2 cellular contexts compared by ENCODE assay signal in genomic region chr10:71727429-71728217, GRCh38.
TF ChIP-seq lines count a peak whose summit lies in the region.

No MANE protein-coding gene starts in this region.

TF ChIP-seq in SK-N-SH treated with all-trans-retinoic acid at 6 μM for 48 hours, 23 proteins besides CTCF, POLR2A, EP300 and RAD21 (continued from another document):
- TF ChIP-seq, protein P1, sequence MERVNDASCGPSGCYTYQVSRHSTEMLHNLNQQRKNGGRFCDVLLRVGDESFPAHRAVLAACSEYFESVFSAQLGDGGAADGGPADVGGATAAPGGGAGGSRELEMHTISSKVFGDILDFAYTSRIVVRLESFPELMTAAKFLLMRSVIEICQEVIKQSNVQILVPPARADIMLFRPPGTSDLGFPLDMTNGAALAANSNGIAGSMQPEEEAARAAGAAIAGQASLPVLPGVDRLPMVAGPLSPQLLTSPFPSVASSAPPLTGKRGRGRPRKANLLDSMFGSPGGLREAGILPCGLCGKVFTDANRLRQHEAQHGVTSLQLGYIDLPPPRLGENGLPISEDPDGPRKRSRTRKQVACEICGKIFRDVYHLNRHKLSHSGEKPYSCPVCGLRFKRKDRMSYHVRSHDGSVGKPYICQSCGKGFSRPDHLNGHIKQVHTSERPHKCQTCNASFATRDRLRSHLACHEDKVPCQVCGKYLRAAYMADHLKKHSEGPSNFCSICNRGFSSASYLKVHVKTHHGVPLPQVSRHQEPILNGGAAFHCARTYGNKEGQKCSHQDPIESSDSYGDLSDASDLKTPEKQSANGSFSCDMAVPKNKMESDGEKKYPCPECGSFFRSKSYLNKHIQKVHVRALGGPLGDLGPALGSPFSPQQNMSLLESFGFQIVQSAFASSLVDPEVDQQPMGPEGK (CRISPR knock-in tag; IDR thresholded peaks at IDR 0.05; ENCODE audit: borderline replicate concordance) = no peak
- TF ChIP-seq PPARA (CRISPR knock-in tag; IDR thresholded peaks at IDR 0.05; ENCODE audit: borderline replicate concordance) (no peak), SNAI2 (CRISPR knock-in tag; IDR thresholded peaks at IDR 0.05) (no peak)

TF ChIP-seq in GM12878, 131 proteins besides CTCF, POLR2A, EP300 and RAD21 (continued from another document and continues in another):
- TF ChIP-seq, protein P2, sequence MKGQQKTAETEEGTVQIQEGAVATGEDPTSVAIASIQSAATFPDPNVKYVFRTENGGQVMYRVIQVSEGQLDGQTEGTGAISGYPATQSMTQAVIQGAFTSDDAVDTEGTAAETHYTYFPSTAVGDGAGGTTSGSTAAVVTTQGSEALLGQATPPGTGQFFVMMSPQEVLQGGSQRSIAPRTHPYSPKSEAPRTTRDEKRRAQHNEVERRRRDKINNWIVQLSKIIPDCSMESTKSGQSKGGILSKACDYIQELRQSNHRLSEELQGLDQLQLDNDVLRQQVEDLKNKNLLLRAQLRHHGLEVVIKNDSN (IDR thresholded peaks at IDR 0.05; ENCODE audit: borderline replicate concordance, extremely low read length, insufficient read depth, low read depth, low read length) = peak; percentile 9
- TF ChIP-seq RUNX3 (IDR thresholded peaks at IDR 0.05; ENCODE audit: low read length) (peak; percentile 40), YY1 (IDR thresholded peaks at IDR 0.05; ENCODE audit: low read depth, low read length) (peak; percentile 69), BCL11A (IDR thresholded peaks at IDR 0.05; ENCODE audit: low read depth, low read length) (no peak), RBBP5 (conservative IDR thresholded peaks at IDR 0.05) (no peak), EED (IDR thresholded peaks at IDR 0.05; ENCODE audit: low read depth) (no peak; the same call in none of the 2 replicates), EGR1 (IDR thresholded peaks at IDR 0.05; ENCODE audit: borderline replicate concordance in 1 of 2, low read depth in 2 of 2, low read length in 2 of 2) (peak in 1 of 2 experiments; percentile 45; a peak in 1 of 3 replicates), RCOR1 (conservative IDR thresholded peaks at IDR 0.05; ENCODE audit: low read depth, low read length) (no peak), ZNF217 (IDR thresholded peaks at IDR 0.05) (no peak), HDGF (IDR thresholded peaks at IDR 0.05) (peak; percentile 76; the same call in 1 of the 2 replicates), RELA (IDR thresholded peaks at IDR 0.05; ENCODE audit: borderline replicate concordance, partially characterized antibody) (no peak), KLF5 (IDR thresholded peaks at IDR 0.05; ENCODE audit: partially characterized antibody) (no peak), ZBTB4 (CRISPR knock-in tag; IDR thresholded peaks at IDR 0.05) (no peak), SMARCA5 (IDR thresholded peaks at IDR 0.05) (peak; percentile 83), ASH2L (IDR thresholded peaks at IDR 0.05; ENCODE audit: borderline replicate concordance, low read depth) (no peak), PML (IDR thresholded peaks at IDR 0.05; ENCODE audit: low read length) (no peak), BHLHE40 (IDR thresholded peaks at IDR 0.05; ENCODE audit: borderline replicate concordance in 1 of 2, low read depth in 2 of 2, low read length in 1 of 2) (no peak), SMC3 (IDR thresholded peaks at IDR 0.05; ENCODE audit: borderline replicate concordance, low read length) (no peak), E2F4 (IDR thresholded peaks at IDR 0.05; ENCODE audit: low read depth, low read length) (no peak), SP1 (IDR thresholded peaks at IDR 0.05; ENCODE audit: low read depth, low read length) (peak; percentile 39), MTA2 (IDR thresholded peaks at IDR 0.05; ENCODE audit: low read depth) (peak; percentile 52; the same call in 1 of the 2 replicates), ZNF687 (IDR thresholded peaks at IDR 0.05) (0 out of 2 replicates have a peak, but pooled peaks have one; percentile 32), FOXM1 (IDR thresholded peaks at IDR 0.05; ENCODE audit: low read depth, low read length) (no peak), TCF3 (IDR thresholded peaks at IDR 0.05; ENCODE audit: borderline replicate concordance, insufficient read depth, low read depth, low read length) (0 out of 2 replicates have a peak, but pooled peaks have one; percentile 69), SIX5 (IDR thresholded peaks at IDR 0.05; ENCODE audit: low read depth, low read length, severe bottlenecking) (no peak), POLR2AphosphoS5 (IDR thresholded peaks at IDR 0.05; ENCODE audit: low read length) (peak; percentile 47), SMAD1 (IDR thresholded peaks at IDR 0.05; ENCODE audit: low read depth, partially characterized antibody) (no peak), SREBF2 (IDR thresholded peaks at IDR 0.05; ENCODE audit: low read length) (no peak), CBFB (IDR thresholded peaks at IDR 0.05; ENCODE audit: low read depth) (0 out of 2 replicates have a peak, but pooled peaks have one; percentile 5), GATAD2B (conservative IDR thresholded peaks at IDR 0.05; ENCODE audit: low read depth) (peak; percentile 22; the same call in 1 of the 2 replicates), BMI1 (IDR thresholded peaks at IDR 0.05; ENCODE audit: borderline replicate concordance) (no peak), BCL3 (IDR thresholded peaks at IDR 0.05; ENCODE audit: borderline replicate concordance, insufficient read depth, low read depth, low read length, poor library complexity, severe bottlenecking) (peak; percentile 56), RAD51 (IDR thresholded peaks at IDR 0.05) (no peak), KDM1A (IDR thresholded peaks at IDR 0.05; ENCODE audit: borderline replicate concordance) (no peak), ZNF274 (IDR thresholded peaks at IDR 0.05; ENCODE audit: insufficient read depth, insufficient read length) (no peak), HDAC6 (IDR thresholded peaks at IDR 0.05; ENCODE audit: unreplicated experiment) (no peak), MEF2B (IDR thresholded peaks at IDR 0.05; ENCODE audit: partially characterized antibody, poor library complexity, severe bottlenecking) (peak; percentile 78), HCFC1 (IDR thresholded peaks at IDR 0.05; ENCODE audit: low read length) (0 out of 2 replicates have a peak, but pooled peaks have one; percentile 5), STAT3 (IDR thresholded peaks at IDR 0.05; ENCODE audit: low read depth, low read length) (no peak), IRF4 (IDR thresholded peaks at IDR 0.05; ENCODE audit: low read depth, low read length) (no peak), NR2C2 (IDR thresholded peaks at IDR 0.05; ENCODE audit: borderline replicate concordance, control insufficient read depth, insufficient read length, low read depth) (no peak)
- TF ChIP-seq, protein P3, sequence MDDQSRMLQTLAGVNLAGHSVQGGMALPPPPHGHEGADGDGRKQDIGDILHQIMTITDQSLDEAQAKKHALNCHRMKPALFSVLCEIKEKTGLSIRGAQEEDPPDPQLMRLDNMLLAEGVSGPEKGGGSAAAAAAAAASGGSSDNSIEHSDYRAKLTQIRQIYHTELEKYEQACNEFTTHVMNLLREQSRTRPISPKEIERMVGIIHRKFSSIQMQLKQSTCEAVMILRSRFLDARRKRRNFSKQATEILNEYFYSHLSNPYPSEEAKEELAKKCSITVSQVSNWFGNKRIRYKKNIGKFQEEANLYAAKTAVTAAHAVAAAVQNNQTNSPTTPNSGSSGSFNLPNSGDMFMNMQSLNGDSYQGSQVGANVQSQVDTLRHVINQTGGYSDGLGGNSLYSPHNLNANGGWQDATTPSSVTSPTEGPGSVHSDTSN (IDR thresholded peaks at IDR 0.05; ENCODE audit: insufficient replicate concordance, low read depth, low read length) = peak; percentile 8
- TF ChIP-seq, protein P4, sequence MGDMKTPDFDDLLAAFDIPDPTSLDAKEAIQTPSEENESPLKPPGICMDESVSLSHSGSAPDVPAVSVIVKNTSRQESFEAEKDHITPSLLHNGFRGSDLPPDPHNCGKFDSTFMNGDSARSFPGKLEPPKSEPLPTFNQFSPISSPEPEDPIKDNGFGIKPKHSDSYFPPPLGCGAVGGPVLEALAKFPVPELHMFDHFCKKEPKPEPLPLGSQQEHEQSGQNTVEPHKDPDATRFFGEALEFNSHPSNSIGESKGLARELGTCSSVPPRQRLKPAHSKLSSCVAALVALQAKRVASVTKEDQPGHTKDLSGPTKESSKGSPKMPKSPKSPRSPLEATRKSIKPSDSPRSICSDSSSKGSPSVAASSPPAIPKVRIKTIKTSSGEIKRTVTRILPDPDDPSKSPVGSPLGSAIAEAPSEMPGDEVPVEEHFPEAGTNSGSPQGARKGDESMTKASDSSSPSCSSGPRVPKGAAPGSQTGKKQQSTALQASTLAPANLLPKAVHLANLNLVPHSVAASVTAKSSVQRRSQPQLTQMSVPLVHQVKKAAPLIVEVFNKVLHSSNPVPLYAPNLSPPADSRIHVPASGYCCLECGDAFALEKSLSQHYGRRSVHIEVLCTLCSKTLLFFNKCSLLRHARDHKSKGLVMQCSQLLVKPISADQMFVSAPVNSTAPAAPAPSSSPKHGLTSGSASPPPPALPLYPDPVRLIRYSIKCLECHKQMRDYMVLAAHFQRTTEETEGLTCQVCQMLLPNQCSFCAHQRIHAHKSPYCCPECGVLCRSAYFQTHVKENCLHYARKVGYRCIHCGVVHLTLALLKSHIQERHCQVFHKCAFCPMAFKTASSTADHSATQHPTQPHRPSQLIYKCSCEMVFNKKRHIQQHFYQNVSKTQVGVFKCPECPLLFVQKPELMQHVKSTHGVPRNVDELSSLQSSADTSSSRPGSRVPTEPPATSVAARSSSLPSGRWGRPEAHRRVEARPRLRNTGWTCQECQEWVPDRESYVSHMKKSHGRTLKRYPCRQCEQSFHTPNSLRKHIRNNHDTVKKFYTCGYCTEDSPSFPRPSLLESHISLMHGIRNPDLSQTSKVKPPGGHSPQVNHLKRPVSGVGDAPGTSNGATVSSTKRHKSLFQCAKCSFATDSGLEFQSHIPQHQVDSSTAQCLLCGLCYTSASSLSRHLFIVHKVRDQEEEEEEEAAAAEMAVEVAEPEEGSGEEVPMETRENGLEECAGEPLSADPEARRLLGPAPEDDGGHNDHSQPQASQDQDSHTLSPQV (IDR thresholded peaks at IDR 0.05) = no peak
